Comparison of ENCODE assay signal across 18 cellular contexts in genomic region chr13:28981530-28981929, GRCh38.
"Had no signal": no experiment of that assay in that cellular context is flagged by ENCODE, and none has a peak within 500 bp of the region (broad histone marks: within the 10 kb centered on the region; RNA-seq: fewer than 3 reads in every experiment).

No MANE protein-coding gene starts in this region.

- H3K36me3 ChIP-seq: pancreas, sigmoid colon, tibial nerve, upper lobe of left lung had no signal

- H3K4me1 ChIP-seq: sigmoid colon, testis, tibial nerve, upper lobe of left lung had no signal

- H3K4me3 ChIP-seq: dorsolateral prefrontal cortex, hepatocyte, lung, pancreas, sigmoid colon, testis, tibial nerve, upper lobe of left lung had no signal

- H3K9me3 ChIP-seq: pancreas, sigmoid colon, testis, tibial nerve, upper lobe of left lung had no signal

- H3K27ac ChIP-seq: dorsolateral prefrontal cortex, hepatocyte, pancreas, sigmoid colon, testis, tibial nerve, upper lobe of left lung had no signal

- DNase-seq: cerebellar nuclear complex; dorsolateral prefrontal cortex; effector CD4-positive, alpha-beta T cell; kidney; natural killer cell; pancreas; retina; sigmoid colon; stimulated activated CD4-positive, alpha-beta T cell treated with anti-CD3 and anti-CD28 coated beads, Interleukin-2, amount 100 ng/mL, for 24 hours; stimulated activated CD4-positive, alpha-beta T cell treated with anti-CD3 and anti-CD28 coated beads, Interleukin-4, amount 100 ng/mL, for 24 hours; stimulated activated naive CD8-positive, alpha-beta T cell treated with anti-CD3 and anti-CD28 coated beads, Interleukin-15, Interleukin-2, amounts not matched to agents 100 U/mL and 50 U/mL, for 24 hours; substantia nigra; testis; upper lobe of left lung had no signal

- H3K27me3 ChIP-seq: dorsolateral prefrontal cortex, hepatocyte, pancreas, sigmoid colon, testis, tibial nerve, upper lobe of left lung had no signal

- ATAC-seq: natural killer cell; pancreas; stimulated activated effector memory CD8-positive, alpha-beta T cell treated with anti-CD3 and anti-CD28 coated beads, Interleukin-12 subunit alpha, Interleukin-12 subunit beta, amount 100 ng/mL, for 72 hours; stimulated activated naive CD8-positive, alpha-beta T cell treated with anti-CD3 and anti-CD28 coated beads, Interleukin-15, Interleukin-2, amounts not matched to agents 100 U/mL and 50 U/mL, for 24 hours had no signal
